ENCODE assay signal across 2 cellular contexts in the genomic region with DNA sequence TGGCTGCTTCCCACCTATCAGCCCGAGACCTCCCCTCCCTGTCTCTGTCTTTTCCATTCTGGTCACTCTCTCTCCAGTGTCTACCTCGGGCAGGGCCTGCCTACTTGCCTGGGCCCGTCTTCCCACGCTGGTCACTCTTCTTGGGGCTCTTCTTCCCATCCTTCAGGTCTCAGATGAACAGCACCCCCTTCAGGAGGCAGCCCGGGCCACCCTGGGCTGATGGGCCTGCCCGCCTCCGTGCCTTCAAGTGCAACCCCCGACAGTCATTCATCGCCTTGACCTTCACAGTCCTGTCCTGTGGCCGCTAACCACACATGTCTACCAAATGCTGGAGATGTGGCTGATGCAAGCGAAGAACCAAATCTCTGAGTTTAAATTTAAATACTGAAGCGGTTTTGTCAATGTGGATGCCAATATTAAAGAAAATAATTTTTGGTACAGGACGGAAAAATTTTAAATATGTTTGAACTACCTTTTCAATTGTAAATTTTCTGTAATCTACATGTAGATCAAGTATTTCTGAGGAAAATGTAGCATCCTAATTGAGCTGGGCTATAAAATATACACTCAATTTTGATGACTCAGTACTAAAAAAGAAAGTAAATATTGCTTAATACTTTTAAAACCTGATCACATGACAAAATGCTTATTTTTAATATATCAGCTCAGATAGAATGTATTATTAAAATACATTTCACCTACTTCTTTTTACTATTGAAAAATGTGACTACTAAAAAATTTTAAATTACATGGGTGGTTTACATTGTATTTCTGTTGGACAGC.
TF ChIP-seq lines count a peak whose summit lies in the region.

No MANE protein-coding gene starts in this region.

TF ChIP-seq in GM23338, 12 proteins besides CTCF, POLR2A, EP300 and RAD21 (continued from another document):
- no peak for TF ChIP-seq REST (IDR thresholded peaks at IDR 0.05; ENCODE audit: unreplicated experiment)
- no peak for TF ChIP-seq EZH2 (IDR thresholded peaks at IDR 0.05; ENCODE audit: low read depth, unreplicated experiment)
- TF ChIP-seq, protein P1, sequence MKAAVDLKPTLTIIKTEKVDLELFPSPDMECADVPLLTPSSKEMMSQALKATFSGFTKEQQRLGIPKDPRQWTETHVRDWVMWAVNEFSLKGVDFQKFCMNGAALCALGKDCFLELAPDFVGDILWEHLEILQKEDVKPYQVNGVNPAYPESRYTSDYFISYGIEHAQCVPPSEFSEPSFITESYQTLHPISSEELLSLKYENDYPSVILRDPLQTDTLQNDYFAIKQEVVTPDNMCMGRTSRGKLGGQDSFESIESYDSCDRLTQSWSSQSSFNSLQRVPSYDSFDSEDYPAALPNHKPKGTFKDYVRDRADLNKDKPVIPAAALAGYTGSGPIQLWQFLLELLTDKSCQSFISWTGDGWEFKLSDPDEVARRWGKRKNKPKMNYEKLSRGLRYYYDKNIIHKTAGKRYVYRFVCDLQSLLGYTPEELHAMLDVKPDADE (IDR thresholded peaks at IDR 0.05): no peak

TF ChIP-seq in WTC11, 78 proteins besides CTCF, POLR2A, EP300 and RAD21 (continued from another document):
- TF ChIP-seq USF2 (CRISPR knock-in tag; IDR thresholded peaks at IDR 0.05): no peak
TF ChIP-seq in WTC11: peak in this region for 1.
